In the genomic region with DNA sequence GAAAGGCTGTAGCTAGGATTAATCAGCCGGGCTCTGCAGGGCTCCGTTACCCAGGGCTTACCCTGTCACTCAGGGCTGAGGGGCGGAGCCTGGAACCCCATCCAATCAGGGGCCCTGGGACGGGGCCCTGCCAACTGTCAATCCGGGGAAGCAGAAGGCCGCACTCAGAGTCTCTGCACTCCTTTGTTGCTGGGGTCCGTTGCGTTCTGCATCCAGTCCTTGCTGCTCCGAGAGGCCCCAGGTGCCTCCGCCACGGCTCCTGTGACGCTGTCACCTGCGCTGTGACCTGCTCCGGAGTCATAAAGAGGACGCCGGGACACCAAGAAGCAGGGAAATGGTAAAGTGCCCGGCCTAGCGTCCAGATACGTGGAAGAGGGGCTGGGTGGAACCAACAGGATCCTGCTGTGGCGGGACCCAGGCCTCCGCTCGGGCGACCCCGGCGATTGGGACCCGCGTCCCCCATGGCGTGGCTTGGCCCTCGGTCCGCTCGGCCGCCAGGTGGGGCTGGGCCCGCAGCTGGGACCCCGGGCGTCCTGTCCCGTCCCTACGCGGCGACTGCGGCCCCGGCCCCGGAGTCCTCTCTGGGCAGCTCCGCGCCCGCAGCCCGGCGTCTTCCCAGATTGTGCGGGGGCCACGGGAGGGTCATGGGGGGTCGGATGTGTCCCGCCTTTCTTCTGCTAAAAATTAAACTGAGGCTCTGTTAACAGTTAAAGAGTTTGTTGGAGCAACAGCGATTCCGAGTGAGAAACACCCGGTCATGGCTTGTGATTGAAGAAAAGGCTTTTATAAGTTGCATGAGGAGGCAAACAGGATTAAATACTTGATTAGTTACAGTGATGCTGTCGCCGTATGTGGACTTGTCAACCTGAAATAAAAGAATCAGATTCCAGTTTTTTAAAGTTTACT, we compare ENCODE assay signal across 8 cellular contexts. TPM values are rescaled to one million over a fixed set of nuclear protein-coding genes. Genes with fewer than 3 reads are reported as not detected.
DNase-seq lines count a peak whose midpoint lies in the region; ATAC-seq and TF ChIP-seq lines count a peak whose summit lies in the region.

A gene (plus strand): TSS at position 133 of the 906 bp plus-strand sequence. CDS start 7,431 bp downstream, outside the sequence.

- H3K27me3 ChIP-seq in CD4-positive, alpha-beta T cell (ENCODE audit: control insufficient read depth, insufficient read depth, low read length) = no peaks in the 10 kb centered on the region
- no peaks in the 10 kb centered on the region for H3K27me3 ChIP-seq in OCI-LY3 (ENCODE audit: low read depth, low read length)
- no peaks in the 10 kb centered on the region for H3K27me3 ChIP-seq in muscle layer of colon (ENCODE audit: control insufficient read depth in 1 of 2, insufficient read depth in 2 of 2, low read length in 2 of 2)

- intact Hi-C loops in CD4-positive, alpha-beta T cell (cut with DNase I, micrococcal nuclease) = loop anchor here (1.0 to 5.0 kb wide), 5 partner anchors 14 to 343 kb away; a partner anchor contains a TSS

- H3K4me2 ChIP-seq in OCI-LY3 (ENCODE audit: low read length) = peak within 1 kb of the TSS; percentile 84

- no peak within 1 kb of the TSS for H2AFZ ChIP-seq in OCI-LY3 (ENCODE audit: low read depth, low read length)

- CTCF ChIA-PET in CD4-positive, alpha-beta T cell (lab: Charles Lee) = interaction anchor here (1.0 to 3.3 kb wide), 10 partner anchors 14 to 342 kb away, joined by 3 to 45 read pairs (median 10); a partner anchor contains a TSS

- H3K27ac ChIP-seq in CD4-positive, alpha-beta T cell (ENCODE audit: low read depth, low read length) = peak within 1 kb of the TSS; percentile 17
- H3K27ac ChIP-seq in OCI-LY3 (ENCODE audit: low read length) = no peak within 1 kb of the TSS
- peak within 1 kb of the TSS; percentile 73 for H3K27ac ChIP-seq in muscle layer of colon (ENCODE audit: low read depth, low read length)

- no peaks in the 10 kb centered on the region for H4K20me1 ChIP-seq in OCI-LY3 (ENCODE audit: insufficient read depth, low read length)

- peak; percentile 98 for ATAC-seq in CD4-positive, alpha-beta T cell (ENCODE audit: poor library complexity)
- ATAC-seq in GM19452 (IDR thresholded peaks at IDR 0.05; ENCODE audit: unreplicated experiment) (peak; percentile 89), esophagus mucosa (peak; percentile 97)

- peaks cover 10% of the 10 kb centered on the region for H3K36me3 Mint-ChIP-seq in CD4-positive, alpha-beta T cell (ENCODE audit: low read depth)

- H3K4me3 ChIP-seq in OCI-LY3 (ENCODE audit: low read length) = peak within 1 kb of the TSS; percentile 73
- peak within 1 kb of the TSS; percentile 69 to 76 for H3K4me3 ChIP-seq in muscle layer of colon (ENCODE audit: low read depth in 1 of 2, low read length in 2 of 2)

- H3K79me2 ChIP-seq in OCI-LY3 (ENCODE audit: low read length) = no peaks in the 10 kb centered on the region

- peaks cover 22% of the 10 kb centered on the region for H3K4me1 Mint-ChIP-seq in CD4-positive, alpha-beta T cell (ENCODE audit: low read depth)

- H3K4me1 ChIP-seq in OCI-LY3 (ENCODE audit: low read length) = peaks cover 25% of the 10 kb centered on the region
- peaks cover 10% of the 10 kb centered on the region for H3K4me1 ChIP-seq in muscle layer of colon (ENCODE audit: insufficient read depth, low read length)

- H3K27ac Mint-ChIP-seq in CD4-positive, alpha-beta T cell = peak within 1 kb of the TSS; percentile 79

- H3K9ac ChIP-seq in OCI-LY3 (ENCODE audit: low read length) (peak within 1 kb of the TSS; percentile 8; the same call in 1 of the 2 replicates), muscle layer of colon (ENCODE audit: low read length) (peak within 1 kb of the TSS; percentile 46)

- H3K9me3 ChIP-seq in CD4-positive, alpha-beta T cell (ENCODE audit: control insufficient read depth, low read length) = no peaks in the 10 kb centered on the region
- H3K9me3 ChIP-seq in OCI-LY3 (ENCODE audit: insufficient read depth, low read length) (0 out of 2 replicates have a peak, but pooled peaks cover 7% of the 10 kb centered on the region), muscle layer of colon (ENCODE audit: low read length) (no peaks in the 10 kb centered on the region)

- H3K36me3 ChIP-seq in OCI-LY3 (replicated peaks; ENCODE audit: low read depth, low read length) (peaks cover 2% of the 10 kb centered on the region), muscle layer of colon (ENCODE audit: insufficient read depth, low read length) (no peaks in the 10 kb centered on the region)

- H3K9me3 Mint-ChIP-seq in CD4-positive, alpha-beta T cell = peaks cover 5% of the 10 kb centered on the region

- no peak for TF ChIP-seq CTCF in CD4-positive, alpha-beta T cell (IDR thresholded peaks at IDR 0.05)
- 0 out of 2 replicates have a peak, but pooled peaks have one; percentile 4 for TF ChIP-seq CTCF in OCI-LY3 (IDR thresholded peaks at IDR 0.05; ENCODE audit: low read depth, low read length)

- no peaks in the 10 kb centered on the region for H3K27me3 Mint-ChIP-seq in CD4-positive, alpha-beta T cell

- POLR2A ChIA-PET in CD4-positive, alpha-beta T cell (lab: Charles Lee) = interaction anchor here (0.6 to 2.3 kb wide), 12 partner anchors 11 to 642 kb away, joined by 3 to 15 read pairs (median 5); a partner anchor contains a TSS

- peak within 1 kb of the TSS; percentile 93 for H3K4me3 Mint-ChIP-seq in CD4-positive, alpha-beta T cell

- peak; percentile 64 to 85 (median 76) for DNase-seq in CD4-positive, alpha-beta T cell
- DNase-seq in HT1080 (ENCODE audit: low read depth) = peak; percentile 47
- peak; percentile 81 for DNase-seq in activated T-cell treated with anti-CD3 and anti-CD28 coated beads, Interleukin-2, amount 50 U/mL, for 1 hour
- DNase-seq in stimulated activated CD8-positive, alpha-beta memory T cell treated with anti-CD3 and anti-CD28 coated beads, Interleukin-4, amount 100 ng/mL, for 4 hours (ENCODE audit: low read depth in 2 of 2, low spot score in 1 of 2) = peak; percentile 57 to 65

RNA-seq across cellular contexts. Expression of the gene that starts here (rescaled TPM):
- 1 to 10 TPM in 1 of 2 experiments, under 1 TPM in 1; 0.41 to 1.1 TPM for total RNA-seq in CD4-positive, alpha-beta T cell
- total RNA-seq in HT1080 (2014; rRNA removed; shearing (Covaris generic)) = 0.03 TPM in 1 of 2 replicates, not detected in the other
- polyA plus RNA-seq in HT1080 (2015; cell fraction: cytosol; rRNA removed) = 0.08 TPM in 1 of 2 replicates, not detected in the other
- polyA plus RNA-seq in HT1080 (2015; cell fraction: nucleus; rRNA removed) = 0.31 and 0.36 TPM in 2 replicates
- 0.20 TPM for total RNA-seq in esophagus mucosa

Comparison
In these comparisons a context has a peak if more than half of its experiments do, and no peak if none do; other contexts are left out.
1. Peak in DNase-seq in HT1080; RNA of the gene not detected or under 1 TPM.
2. Peak in ATAC-seq in esophagus mucosa; RNA of the gene not detected or under 1 TPM.